Comparison of ENCODE assay signal across 8 cellular contexts in genomic region chr7:99473315-99473596, GRCh38. TPM values are rescaled to one million over a fixed set of nuclear protein-coding genes. Genes with fewer than 3 reads are reported as not detected.
DNase-seq lines count a peak whose midpoint lies in the region; ATAC-seq lines count a peak whose summit lies in the region.

No MANE protein-coding gene starts in this region.

- no peak overlapping the region for H2AK5ac ChIP-seq in neuronal stem cell (ENCODE audit: low read depth, low read length)

- no peak overlapping the region for H4K8ac ChIP-seq in neuronal stem cell (ENCODE audit: low read depth, low read length)

- H3K23ac ChIP-seq in neuronal stem cell (ENCODE audit: low read depth, low read length, poor library complexity) = no peak overlapping the region

- H3K27me3 ChIP-seq in ACC112 (ENCODE audit: insufficient read depth, low read length) (no peaks in the 10 kb centered on the region), neuronal stem cell (ENCODE audit: control insufficient read depth in 3 of 3, insufficient read depth in 3 of 3, low read depth in 1 of 3, low read length in 3 of 3) (peaks cover 0 to 3% (median 0%) of the 10 kb centered on the region in 3 experiments)

- no peaks in the 10 kb centered on the region for H3K9me3 ChIP-seq in ES-I3 (ENCODE audit: control insufficient read depth, insufficient read depth, low read length)
- no peaks in the 10 kb centered on the region for H3K9me3 ChIP-seq in neuronal stem cell (replicated peaks in 1 of 2; ENCODE audit: control insufficient read depth in 2 of 2, insufficient read depth in 1 of 2, low read depth in 1 of 2, low read length in 2 of 2)

- H3K14ac ChIP-seq in neuronal stem cell (ENCODE audit: low read length) = no peak overlapping the region

- H3K4me2 ChIP-seq in neuronal stem cell (ENCODE audit: insufficient read depth, low read length, poor library complexity, severe bottlenecking) = peak overlapping the region; percentile 81

- H2BK120ac ChIP-seq in neuronal stem cell (ENCODE audit: low read depth, low read length) = no peak overlapping the region

- H3K4ac ChIP-seq in neuronal stem cell (ENCODE audit: low read length) = no peak overlapping the region

- no peak overlapping the region for H2BK15ac ChIP-seq in neuronal stem cell (ENCODE audit: low read length)

- no CpG with 5 or more reads among the region's 7 CpGs for WGBS in neuronal stem cell (ENCODE audit: extremely low coverage in 2 of 2, insufficient read length in 2 of 2, insufficient replicate concordance in 1 of 2), 2 donors

- H3K27ac ChIP-seq in ACC112 (ENCODE audit: low read depth, low read length) (peak overlapping the region; percentile 22; the same call in 1 of the 2 replicates), neuronal stem cell (replicated peaks; ENCODE audit: low read length) (no peak overlapping the region)

- H3K18ac ChIP-seq in neuronal stem cell (ENCODE audit: low read length) = no peak overlapping the region

- H3K36me3 ChIP-seq in ACC112 (ENCODE audit: insufficient read depth, low read length) = no peaks in the 10 kb centered on the region
- 0 out of 2 replicates have a peak, but pooled peaks cover 2% of the 10 kb centered on the region for H3K36me3 ChIP-seq in ES-I3 (ENCODE audit: insufficient read depth, low read length)
- H3K36me3 ChIP-seq in neuronal stem cell (replicated peaks in 1 of 2; ENCODE audit: control insufficient read depth in 2 of 2, insufficient read depth in 2 of 2, low read length in 2 of 2) = peaks cover 7 to 20% of the 10 kb centered on the region in 2 donors

- peak overlapping the region; percentile 98 for H2AFZ ChIP-seq in ACC112 (ENCODE audit: low read length, unreplicated experiment)
- H2AFZ ChIP-seq in neuronal stem cell (ENCODE audit: low read length) = peak overlapping the region; percentile 90

- H3K79me1 ChIP-seq in neuronal stem cell (ENCODE audit: low read depth, low read length) = no peaks in the 10 kb centered on the region

- peaks cover 42% of the 10 kb centered on the region for H3K79me2 ChIP-seq in ACC112 (ENCODE audit: control insufficient read depth, insufficient read depth, low read length, unreplicated experiment)

- no peak overlapping the region for H2BK5ac ChIP-seq in neuronal stem cell (ENCODE audit: low read length)

- H4K91ac ChIP-seq in neuronal stem cell (ENCODE audit: low read depth, low read length, poor library complexity) = no peak overlapping the region

- peaks cover 6% of the 10 kb centered on the region for H3K4me1 ChIP-seq in ACC112 (ENCODE audit: control insufficient read depth, insufficient read depth, low read length, unreplicated experiment)
- no peaks in the 10 kb centered on the region for H3K4me1 ChIP-seq in ES-I3 (ENCODE audit: insufficient read depth, low read length)
- H3K4me1 ChIP-seq in neuronal stem cell (ENCODE audit: control insufficient read depth in 2 of 2, insufficient read depth in 1 of 2, low read depth in 1 of 2, low read length in 2 of 2) = peaks cover 0 to 2% of the 10 kb centered on the region in 2 donors

- H2BK12ac ChIP-seq in neuronal stem cell (ENCODE audit: low read length) = no peak overlapping the region

- DNase-seq in HuH-7.5 (ENCODE audit: low spot score) (peak; percentile 51), UCSD-AML1 (lab: John Stamatoyannopoulos, UW; ENCODE audit: unreplicated experiment) (peak; percentile 12), fibroblast of peridontal ligament (ENCODE audit: extremely low read depth) (peak; percentile 75), neuronal stem cell (ENCODE audit: low spot score) (peak; percentile 11)
- DNase-seq in stimulated activated CD4-positive, alpha-beta T cell treated with anti-CD3 and anti-CD28 coated beads, Interleukin-4, amount 100 ng/mL, for 4 hours = no peak

- peak overlapping the region; percentile 89 for H3K4me3 ChIP-seq in ACC112 (ENCODE audit: low read depth, low read length)
- H3K4me3 ChIP-seq in neuronal stem cell (ENCODE audit: low read length in 2 of 2) = peak overlapping the region; percentile 74 to 95

- H3K9ac ChIP-seq in ES-I3 (ENCODE audit: low read depth, low read length) (peak overlapping the region; percentile 87), neuronal stem cell (ENCODE audit: low read depth, low read length, poor library complexity) (peak overlapping the region; percentile 91)

- no peak for ATAC-seq in HG02571 (IDR thresholded peaks at IDR 0.05; ENCODE audit: unreplicated experiment)

RNA-seq across cellular contexts. Expression of gene ZNF789, which starts 0.6 kb away (rescaled TPM):
- polyA plus RNA-seq in neuronal stem cell (2013, experiment 1 of 2) = 9.5 TPM
- 10.7 TPM for polyA plus RNA-seq in neuronal stem cell (2013, experiment 2 of 2)

RNA-seq across cellular contexts. Expression of gene ATP5MF, which starts 7.3 kb away (rescaled TPM):
- polyA plus RNA-seq in neuronal stem cell (2013, experiment 1 of 2) = 640 TPM
- polyA plus RNA-seq in neuronal stem cell (2013, experiment 2 of 2) = 634 TPM

RNA-seq across cellular contexts. Expression of gene ZNF394, which starts 26.8 kb away (rescaled TPM):
- polyA plus RNA-seq in neuronal stem cell (2013, experiment 1 of 2) = 7.7 TPM
- 7.6 TPM for polyA plus RNA-seq in neuronal stem cell (2013, experiment 2 of 2)

RNA-seq across cellular contexts. Expression of gene ZKSCAN5, which starts 31.2 kb away (rescaled TPM):
- polyA plus RNA-seq in neuronal stem cell (2013, experiment 1 of 2) = 10.5 TPM
- 10.3 TPM for polyA plus RNA-seq in neuronal stem cell (2013, experiment 2 of 2)

RNA-seq across cellular contexts. Expression of gene CPSF4, which starts 34.5 kb away (rescaled TPM):
- 67.4 TPM for polyA plus RNA-seq in neuronal stem cell (2013, experiment 1 of 2)
- polyA plus RNA-seq in neuronal stem cell (2013, experiment 2 of 2) = 65.7 TPM

Comparison
In these comparisons a context has a peak if more than half of its experiments do, and no peak if none do; other contexts are left out.
1. DNase-seq: peak in HuH-7.5 (single experiment), UCSD-AML1 (single experiment), fibroblast of peridontal ligament (single experiment) and neuronal stem cell (single experiment); none in stimulated activated CD4-positive, alpha-beta T cell treated with anti-CD3 and anti-CD28 coated beads, Interleukin-4, amount 100 ng/mL, for 4 hours (0 of 2).